In the genomic region with DNA sequence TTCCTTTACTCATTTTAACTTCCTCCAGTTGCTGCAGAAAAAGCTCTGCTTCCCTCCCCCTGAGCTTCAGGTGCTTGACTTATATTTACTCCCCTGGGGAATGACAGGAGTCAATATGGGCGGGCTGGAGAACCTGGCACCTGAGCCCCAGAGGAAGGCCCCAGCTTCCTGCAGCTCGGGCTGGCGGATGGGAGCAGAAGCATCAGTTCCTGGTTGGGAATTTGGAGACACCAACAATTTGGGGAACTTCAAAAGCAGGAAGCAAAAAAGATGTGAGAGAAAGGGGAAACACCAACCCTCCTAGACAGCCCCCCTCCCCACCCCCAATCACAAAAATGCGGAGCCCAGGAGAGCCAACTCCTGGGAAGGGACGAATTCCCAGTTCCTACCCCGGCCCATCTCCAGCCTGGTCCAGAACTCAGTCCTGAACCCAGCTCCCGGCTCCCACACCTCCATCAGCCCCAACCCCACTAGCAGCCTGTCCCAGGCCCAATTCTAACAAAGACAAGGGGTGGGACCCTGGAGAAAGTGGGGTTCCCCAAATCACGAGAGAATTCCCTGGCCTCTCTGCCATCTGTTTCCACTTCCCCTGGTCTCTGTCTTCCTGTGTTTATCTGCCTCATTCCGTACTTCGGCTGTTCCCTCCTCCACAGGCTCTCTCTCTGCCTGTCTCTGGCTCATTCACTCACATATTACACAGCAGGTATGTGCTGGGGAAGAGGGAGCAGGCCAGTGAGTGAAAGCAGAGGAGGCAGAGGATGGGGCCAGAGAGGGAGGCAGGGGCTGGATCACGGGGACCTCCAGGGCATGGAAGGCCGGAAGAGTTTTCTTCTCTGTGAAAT, we compare ENCODE assay signal across 10 cellular contexts. TPM values are rescaled to one million over a fixed set of nuclear protein-coding genes. Genes with fewer than 3 reads are reported as not detected.
DNase-seq lines count a peak whose midpoint lies in the region; ATAC-seq, FAIRE-seq and TF ChIP-seq lines count a peak whose summit lies in the region.
"Had no signal": no experiment of that assay in that cellular context is flagged by ENCODE, and none has a peak within 500 bp of the region (broad histone marks: within the 10 kb centered on the region; RNA-seq: fewer than 3 reads in every experiment).

No MANE protein-coding gene starts in this region.

- H3K9ac ChIP-seq in GM12878 (ENCODE audit: control insufficient read depth, insufficient read depth, low read length), result peak overlapping the region; percentile 36

- H3K4me2 ChIP-seq in GM12878 (ENCODE audit: control insufficient read depth, insufficient read depth), result peak overlapping the region; percentile 35; the same call in 1 of the 2 replicates

- H3K9me3 Mint-ChIP-seq in mesothelial cell of epicardium, result no peaks in the 10 kb centered on the region

- H3K4me1 ChIP-seq in GM12878 (ENCODE audit: control insufficient read depth, insufficient read depth, low read length), result peaks cover 27% of the 10 kb centered on the region

- POLR2A ChIA-PET in GM12878 (lab: Charles Lee), result interaction anchor here (0.6 to 1.2 kb wide), 5 partner anchors 27 to 355 kb away, joined by 3 to 7 read pairs (median 4); partner anchors contain the start of gene SLC16A13
- POLR2A ChIA-PET in RWPE1 (lab: Yijun Ruan, JAX; ENCODE audit: low non-redundant PET), result no interaction called here

- DNase-seq in Ammon's horn (ENCODE audit: low spot score), result peak; percentile 32
- DNase-seq in GM12891 (ENCODE audit: insufficient read length, low spot score), result no peak
- DNase-seq in GM12878 (ENCODE audit: low read depth, low spot score), result no peak
- DNase-seq in mesothelial cell of epicardium (ENCODE audit: low spot score in 2 of 2, unreplicated experiment in 2 of 2), result no peak
- no peak for DNase-seq in kidney tubule cell (ENCODE audit: low spot score)
- DNase-seq in RWPE1 (ENCODE audit: low spot score), result no peak
- DNase-seq: activated naive CD4-positive, alpha-beta T cell treated with anti-CD3 and anti-CD28 coated beads, Interleukin-2, amount 50 U/mL, for 16 hours had no signal

- no peaks in the 10 kb centered on the region for H3K27me3 ChIP-seq in GM12878 (replicated peaks in 1 of 2; ENCODE audit: control insufficient read depth in 2 of 2, insufficient read depth in 2 of 2, low read length in 1 of 2)

- in situ Hi-C loops in GM12878 (cut with MboI), result no loop called here

- ATAC-seq in GM12878 (no peak), HG03469 (IDR thresholded peaks at IDR 0.05; ENCODE audit: unreplicated experiment) (no peak), GM18519 (IDR thresholded peaks at IDR 0.05; ENCODE audit: low FRiP score, unreplicated experiment) (no peak)

- H3K27me3 Mint-ChIP-seq in mesothelial cell of epicardium (ENCODE audit: low read depth), result peaks cover 9% of the 10 kb centered on the region

- peak; percentile 47 for FAIRE-seq in GM12891 (lab: Jason Lieb, UNC)
- no peak for FAIRE-seq in GM12878 (lab: Jason Lieb, UNC)
- FAIRE-seq: GM12892 had no signal

- no peak for TF ChIP-seq EP300 in GM12878 (IDR thresholded peaks at IDR 0.05; ENCODE audit: borderline replicate concordance in 1 of 2, control insufficient read depth in 1 of 2, low read depth in 2 of 2, low read length in 2 of 2)

- no peak overlapping the region for H3K4me3 ChIP-seq in GM12878

- no peaks in the 10 kb centered on the region for H3K36me3 ChIP-seq in GM12878 (ENCODE audit: control insufficient read depth in 2 of 2, insufficient read depth in 2 of 2, low read length in 1 of 2)

- no peaks in the 10 kb centered on the region for H3K79me2 ChIP-seq in GM12878 (ENCODE audit: control insufficient read depth, insufficient read depth, low read length)

- H3K27ac Mint-ChIP-seq in mesothelial cell of epicardium, result peak overlapping the region; percentile 75

- H4K20me1 ChIP-seq in GM12878 (ENCODE audit: control insufficient read depth, insufficient read depth), result no peaks in the 10 kb centered on the region

- H2AFZ ChIP-seq in GM12878 (ENCODE audit: control insufficient read depth, low read depth, low read length), result peak overlapping the region; percentile 68

- CTCF ChIA-PET in GM12878 (lab: Yijun Ruan, JAX), result interaction anchor here (1.0 to 12.7 kb wide), 3 partner anchors 80 to 85 kb away, joined by 3 to 590 read pairs (median 13); partner anchors contain the start of gene SLC16A11
- CTCF ChIA-PET in RWPE1 (lab: Yijun Ruan, JAX), result interaction anchor here (0.6 to 1.5 kb wide), 7 partner anchors 46 to 219 kb away, joined by 3 to 7 read pairs (median 5); no protein-coding TSS in a partner anchor

- SMC1A ChIA-PET in GM12878 (lab: Charles Lee; ENCODE audit: uncharacterized antibody, unreplicated experiment), result interaction anchor here (1.0 to 1.1 kb wide), 3 partner anchors 28 to 85 kb away, joined by 3 to 5 read pairs (median 3); no protein-coding TSS in a partner anchor

- 44% methylated on average over 12 of the region's 12 CpGs for WGBS in GM12878 (ENCODE audit: insufficient coverage, insufficient replicate concordance, low lambda C conversion rate, missing lambda C conversion rate)

- H3K4me1 Mint-ChIP-seq in mesothelial cell of epicardium, result peaks cover 18% of the 10 kb centered on the region

- TF ChIP-seq CTCF in GM12878 (IDR thresholded peaks at IDR 0.05 in 2 of 3, conservative IDR thresholded peaks at IDR 0.05 in 1 of 3; ENCODE audit: control insufficient read depth in 2 of 3, extremely low read depth in 1 of 3, insufficient read depth in 1 of 3, low read depth in 3 of 3, low read length in 3 of 3), result no peak
- no peak for TF ChIP-seq CTCF in mesothelial cell of epicardium (IDR thresholded peaks at IDR 0.05; ENCODE audit: unreplicated experiment)
- TF ChIP-seq CTCF in RWPE1 (conservative IDR thresholded peaks at IDR 0.05; ENCODE audit: low read depth), result no peak

- H3K4me3 Mint-ChIP-seq in mesothelial cell of epicardium, result no peak overlapping the region

- BruUV-seq in GM12878 (replicated peaks; lab: Mats Ljungman, UMichigan), result no TSS peak

- RAD21 ChIA-PET in GM12878 (lab: Charles Lee; ENCODE audit: unreplicated experiment), result interaction anchor here (1.1 to 9.9 kb wide), 2 partner anchors 83 to 85 kb away, joined by 7 to 269 read pairs; partner anchors contain the start of gene SLC16A11

- H3K36me3 Mint-ChIP-seq in mesothelial cell of epicardium, result no peaks in the 10 kb centered on the region

- TF ChIP-seq POLR2A in GM12891 (IDR thresholded peaks at IDR 0.05; ENCODE audit: low read depth, low read length) (no peak), GM12878 (IDR thresholded peaks at IDR 0.05; ENCODE audit: low read depth, low read length) (no peak)

- intact Hi-C loops in GM12878 (cut with micrococcal nuclease; ENCODE audit: unreplicated experiment), result no loop called here

- no peaks in the 10 kb centered on the region for H3K9me3 ChIP-seq in GM12878 (replicated peaks; ENCODE audit: control insufficient read depth, insufficient read depth, low read length)

- H3K27ac ChIP-seq in GM12878 (ENCODE audit: control insufficient read depth, insufficient read depth), result peak overlapping the region; percentile 99
- H3K27ac ChIP-seq in RWPE1, result no peak overlapping the region

- no peak for TF ChIP-seq RAD21 in GM12878 (IDR thresholded peaks at IDR 0.05; ENCODE audit: insufficient read depth, low read depth, low read length)

RNA-seq across cellular contexts. Expression of gene ASGR2, which starts 16.2 kb away (rescaled TPM):
- 0.15 TPM for polyA plus RNA-seq in GM12891 (2012; ENCODE audit: low read depth, missing spikeins)
- total RNA-seq in GM12878 (2013; cell fraction: nucleolus; rRNA removed), result 0.51 TPM in 1 of 2 replicates, not detected in the other
- not detected in 2 replicates for total RNA-seq in GM12878 (2014; rRNA removed)
- not detected in 2 replicates for total RNA-seq in GM12878 (2014; rRNA removed; fragmentation: Illumina TruSeq; extraction: Trizol)
- total RNA-seq in GM12878 (2021), result 0.37 TPM in 1 of 2 replicates, not detected in the other
- polyA plus RNA-seq in GM12878 (2011; ENCODE audit: low read depth), result not detected
- 0.17 TPM in 1 of 2 replicates, not detected in the other for polyA plus RNA-seq in GM12878 (2011; rRNA removed)
- polyA plus RNA-seq in GM12878 (2011; cell fraction: cytosol; rRNA removed), result 0.04 and 0.15 TPM in 2 replicates
- polyA plus RNA-seq in GM12878 (2011; cell fraction: nucleus; rRNA removed), result 0.07 and 0.09 TPM in 2 replicates
- 0.08 TPM in 1 of 2 replicates, not detected in the other for polyA plus RNA-seq in GM12878 (2012)
- not detected in 2 replicates for polyA plus RNA-seq in GM12878 (2014; fragmentation: Illumina TruSeq; extraction: Trizol)
- polyA plus RNA-seq in GM12878 (2014; fragmentation: Nextera tagmentation; extraction: Ambion mirVana), result not detected
- not detected in 2 replicates for polyA plus RNA-seq in GM12878 (2014; rRNA removed)
- not detected for polyA plus RNA-seq in GM12878 (2016; fragmentation: Nextera tagmentation; extraction: Ambion mirVana)
- not detected in 2 replicates for polyA minus RNA-seq in GM12878 (2011; rRNA and poly(A)+ RNA removed)
- polyA minus RNA-seq in GM12878 (2011; cell fraction: cytosol; rRNA and poly(A)+ RNA removed), result not detected in 2 replicates
- polyA minus RNA-seq in GM12878 (2011; cell fraction: nucleus; rRNA and poly(A)+ RNA removed), result not detected in 2 replicates
- total RNA-seq in mesothelial cell of epicardium, result not detected in 3 replicates

RNA-seq across cellular contexts. Expression of gene ASGR1, which starts 48.3 kb away (rescaled TPM):
- 0.59 TPM for polyA plus RNA-seq in GM12891 (2012; ENCODE audit: low read depth, missing spikeins)
- 0.76 and 1.3 TPM in 2 replicates for total RNA-seq in GM12878 (2013; cell fraction: nucleolus; rRNA removed)
- 0.34 TPM in 1 of 2 replicates, not detected in the other for total RNA-seq in GM12878 (2014; rRNA removed)
- total RNA-seq in GM12878 (2014; rRNA removed; fragmentation: Illumina TruSeq; extraction: Trizol), result not detected in 2 replicates
- 0.43 TPM in 1 of 2 replicates, not detected in the other for total RNA-seq in GM12878 (2021)
- polyA plus RNA-seq in GM12878 (2011; ENCODE audit: low read depth), result not detected
- 0.16 TPM in 1 of 2 replicates, not detected in the other for polyA plus RNA-seq in GM12878 (2011; rRNA removed)
- 0.12 and 0.18 TPM in 2 replicates for polyA plus RNA-seq in GM12878 (2011; cell fraction: cytosol; rRNA removed)
- 0.37 and 0.57 TPM in 2 replicates for polyA plus RNA-seq in GM12878 (2011; cell fraction: nucleus; rRNA removed)
- 0.18 TPM in 1 of 2 replicates, not detected in the other for polyA plus RNA-seq in GM12878 (2012)
- polyA plus RNA-seq in GM12878 (2014; fragmentation: Illumina TruSeq; extraction: Trizol), result 0.12 TPM in 1 of 2 replicates, not detected in the other
- not detected for polyA plus RNA-seq in GM12878 (2014; fragmentation: Nextera tagmentation; extraction: Ambion mirVana)
- polyA plus RNA-seq in GM12878 (2014; rRNA removed), result 0.06 TPM in 1 of 2 replicates, not detected in the other
- not detected for polyA plus RNA-seq in GM12878 (2016; fragmentation: Nextera tagmentation; extraction: Ambion mirVana)
- polyA minus RNA-seq in GM12878 (2011; rRNA and poly(A)+ RNA removed), result not detected in 2 replicates
- polyA minus RNA-seq in GM12878 (2011; cell fraction: cytosol; rRNA and poly(A)+ RNA removed), result not detected in 2 replicates
- not detected in 2 replicates for polyA minus RNA-seq in GM12878 (2011; cell fraction: nucleus; rRNA and poly(A)+ RNA removed)
- total RNA-seq in mesothelial cell of epicardium, result 15.9 to 19.7 TPM (median 16.5 TPM) in 3 replicates

RNA-seq across cellular contexts. Expression of gene CLEC10A, which starts 50.8 kb away (rescaled TPM):
- not detected for polyA plus RNA-seq in GM12891 (2012; ENCODE audit: low read depth, missing spikeins)
- total RNA-seq in GM12878 (2013; cell fraction: nucleolus; rRNA removed), result not detected in 2 replicates
- total RNA-seq in GM12878 (2014; rRNA removed), result not detected in 2 replicates
- not detected in 2 replicates for total RNA-seq in GM12878 (2014; rRNA removed; fragmentation: Illumina TruSeq; extraction: Trizol)
- not detected in 2 replicates for total RNA-seq in GM12878 (2021)
- not detected for polyA plus RNA-seq in GM12878 (2011; ENCODE audit: low read depth)
- polyA plus RNA-seq in GM12878 (2011; rRNA removed), result not detected in 2 replicates
- polyA plus RNA-seq in GM12878 (2011; cell fraction: cytosol; rRNA removed), result not detected in 2 replicates
- polyA plus RNA-seq in GM12878 (2011; cell fraction: nucleus; rRNA removed), result not detected in 2 replicates
- not detected in 2 replicates for polyA plus RNA-seq in GM12878 (2012)
- polyA plus RNA-seq in GM12878 (2014; fragmentation: Illumina TruSeq; extraction: Trizol), result not detected in 2 replicates
- not detected for polyA plus RNA-seq in GM12878 (2014; fragmentation: Nextera tagmentation; extraction: Ambion mirVana)
- not detected in 2 replicates for polyA plus RNA-seq in GM12878 (2014; rRNA removed)
- polyA plus RNA-seq in GM12878 (2016; fragmentation: Nextera tagmentation; extraction: Ambion mirVana), result not detected
- not detected in 2 replicates for polyA minus RNA-seq in GM12878 (2011; rRNA and poly(A)+ RNA removed)
- not detected in 2 replicates for polyA minus RNA-seq in GM12878 (2011; cell fraction: cytosol; rRNA and poly(A)+ RNA removed)
- not detected in 2 replicates for polyA minus RNA-seq in GM12878 (2011; cell fraction: nucleus; rRNA and poly(A)+ RNA removed)
- not detected in 3 replicates for total RNA-seq in mesothelial cell of epicardium
